ENCODE assay signal across 22 cellular contexts in the genomic region with DNA sequence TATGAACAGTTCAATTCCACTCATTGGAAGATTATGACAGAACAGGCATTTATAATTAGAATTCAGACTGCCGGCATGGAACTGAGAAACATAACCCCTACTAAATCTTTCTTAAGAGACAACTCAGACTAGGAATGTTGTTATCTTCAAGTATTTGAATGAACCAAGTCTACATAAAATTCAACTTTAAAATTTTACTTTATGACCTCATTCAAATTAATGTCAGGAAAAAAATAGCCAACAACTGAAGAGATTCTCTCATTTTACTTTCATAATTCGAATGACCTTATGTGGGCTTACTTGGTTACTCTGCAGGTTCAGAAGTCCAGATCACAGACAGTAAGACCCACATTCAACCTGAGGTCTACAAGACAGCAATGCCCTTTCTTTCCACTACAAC.
A peak's percentile ranks its signal among the peaks of the same experiment; 100 is the strongest.
DNase-seq lines count a peak whose midpoint lies in the region; ATAC-seq and TF ChIP-seq lines count a peak whose summit lies in the region.
"Had no signal": no experiment of that assay in that cellular context is flagged by ENCODE, and none has a peak within 500 bp of the region (broad histone marks: within the 10 kb centered on the region; RNA-seq: fewer than 3 reads in every experiment).

No MANE protein-coding gene starts in this region.

- H3K9me3 Mint-ChIP-seq in Caco-2 (ENCODE audit: unreplicated experiment) (no peaks in the 10 kb centered on the region), neural crest cell (no peaks in the 10 kb centered on the region)

- H3K4me1 ChIP-seq in Caco-2 = no peaks in the 10 kb centered on the region
- H3K4me1 ChIP-seq: BE2C, HAP-1 had no signal

- TF ChIP-seq CTCF in Caco-2 (IDR thresholded peaks at IDR 0.05; ENCODE audit: insufficient read depth in 1 of 2, low read depth in 1 of 2, low read length in 1 of 2, severe bottlenecking in 1 of 2, unreplicated experiment in 1 of 2) (no peak), fibroblast of villous mesenchyme (IDR thresholded peaks at IDR 0.05; ENCODE audit: insufficient read depth, low read depth, low read length) (no peak), neural crest cell (conservative IDR thresholded peaks at IDR 0.05) (no peak)

- no peaks in the 10 kb centered on the region for H3K9me3 ChIP-seq in Caco-2
- H3K9me3 ChIP-seq: BE2C, HAP-1 had no signal

- no peaks in the 10 kb centered on the region for H3K36me3 ChIP-seq in Caco-2 (ENCODE audit: control insufficient read depth, insufficient read depth, low read length)
- H3K36me3 ChIP-seq: BE2C, HAP-1 had no signal

- BruUV-seq in Caco-2 (replicated peaks; lab: Mats Ljungman, UMichigan) = no TSS peak

- H3K4me1 Mint-ChIP-seq in Caco-2 (ENCODE audit: low read depth, unreplicated experiment) (peaks cover 13% of the 10 kb centered on the region), neural crest cell (peaks cover 6% of the 10 kb centered on the region)

- H3K4me3 ChIP-seq in Caco-2 (ENCODE audit: low read depth, low read length) (no peak overlapping the region), fibroblast of villous mesenchyme (ENCODE audit: low read depth, low read length) (no peak overlapping the region)
- H3K4me3 ChIP-seq: HAP-1, K562 had no signal

- H3K27ac Mint-ChIP-seq in Caco-2 (ENCODE audit: unreplicated experiment) (peak overlapping the region; percentile 13), neural crest cell (ENCODE audit: unreplicated experiment) (peak overlapping the region; percentile 51)

- POLR2A ChIA-PET in Caco-2 (lab: Charles Lee) = no interaction called here

- no peak for ATAC-seq in HG02870 (IDR thresholded peaks at IDR 0.05; ENCODE audit: unreplicated experiment)
- ATAC-seq: HepG2, K562 had no signal

- CTCF ChIA-PET in Caco-2 (lab: Charles Lee) = no interaction called here

- H3K36me3 Mint-ChIP-seq in Caco-2 (ENCODE audit: insufficient read depth, unreplicated experiment) (peaks cover 5% of the 10 kb centered on the region), neural crest cell (ENCODE audit: low read depth) (no peaks in the 10 kb centered on the region)

- DNase-seq in Caco-2 (no peak), amniotic epithelial cell (ENCODE audit: low read depth) (peak; percentile 57), fibroblast of villous mesenchyme (ENCODE audit: low read depth) (peak; percentile 42), neural crest cell (ENCODE audit: low read depth, low spot score) (no peak), C1 segment of cervical spinal cord (lab: John Stamatoyannopoulos, UW) (no peak), RKO (ENCODE audit: low spot score) (no peak)
- no peak for DNase-seq in activated CD4-positive, alpha-beta T cell treated with anti-CD3 and anti-CD28 coated beads for 1 hour
- DNase-seq: BE2C, DMS153, GOT3, Kasumi-1, NCI-H1105, NCI-H1436 treated with DMSO at 0.1 percent for 48 hours, NCI-H1930, NCI-H2107, NCI-H446 treated with DMSO at 0.1 percent for 48 hours, NCI-H526 treated with DMSO at 0.1 percent for 48 hours, SHP77 had no signal

- H3K27me3 Mint-ChIP-seq in Caco-2 (ENCODE audit: insufficient read depth, unreplicated experiment) (no peaks in the 10 kb centered on the region), neural crest cell (ENCODE audit: low read depth) (no peaks in the 10 kb centered on the region)

- H3K4me3 Mint-ChIP-seq in Caco-2 (ENCODE audit: unreplicated experiment) (no peak overlapping the region), neural crest cell (no peak overlapping the region)

- intact Hi-C loops in Caco-2 (cut with micrococcal nuclease; ENCODE audit: unreplicated experiment) = no loop called here

- H3K27me3 ChIP-seq in Caco-2 (replicated peaks; ENCODE audit: control insufficient read depth, insufficient read depth, low read length) = no peaks in the 10 kb centered on the region
- H3K27me3 ChIP-seq: BE2C had no signal

Comparison
In these comparisons a context has a peak if more than half of its experiments do, and no peak if none do; other contexts are left out.
1. DNase-seq: peak in amniotic epithelial cell (single experiment) and fibroblast of villous mesenchyme (single experiment); none in Caco-2 (0 of 2), neural crest cell (single experiment), activated CD4-positive, alpha-beta T cell treated with anti-CD3 and anti-CD28 coated beads for 1 hour (single experiment), C1 segment of cervical spinal cord (0 of 14) and RKO (single experiment).